ENCODE assay signal across 1 cellular context in the genomic region with DNA sequence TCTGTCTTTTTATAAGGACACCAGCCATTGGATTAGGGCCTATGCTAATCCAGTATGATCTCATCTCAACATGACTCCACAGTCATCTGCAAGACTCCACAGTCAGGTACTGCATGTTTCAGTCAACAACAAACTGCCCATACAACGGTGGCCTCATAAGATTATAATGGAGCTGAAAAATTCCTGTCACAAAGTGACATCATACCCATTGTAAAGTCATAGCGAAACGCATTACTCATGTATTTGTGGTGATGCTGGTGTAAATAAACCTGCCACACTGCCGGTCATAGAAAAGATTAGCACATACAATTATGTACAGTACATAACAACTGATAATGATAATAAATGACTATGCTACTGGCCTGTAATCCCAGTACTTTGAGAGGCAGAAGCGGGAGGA.
TF ChIP-seq lines count a peak whose summit lies in the region.

No MANE protein-coding gene starts in this region.

TF ChIP-seq in K562, 482 proteins besides CTCF, POLR2A, EP300 and RAD21 (continued from another document and continues in another):
- TF ChIP-seq, protein P1, sequence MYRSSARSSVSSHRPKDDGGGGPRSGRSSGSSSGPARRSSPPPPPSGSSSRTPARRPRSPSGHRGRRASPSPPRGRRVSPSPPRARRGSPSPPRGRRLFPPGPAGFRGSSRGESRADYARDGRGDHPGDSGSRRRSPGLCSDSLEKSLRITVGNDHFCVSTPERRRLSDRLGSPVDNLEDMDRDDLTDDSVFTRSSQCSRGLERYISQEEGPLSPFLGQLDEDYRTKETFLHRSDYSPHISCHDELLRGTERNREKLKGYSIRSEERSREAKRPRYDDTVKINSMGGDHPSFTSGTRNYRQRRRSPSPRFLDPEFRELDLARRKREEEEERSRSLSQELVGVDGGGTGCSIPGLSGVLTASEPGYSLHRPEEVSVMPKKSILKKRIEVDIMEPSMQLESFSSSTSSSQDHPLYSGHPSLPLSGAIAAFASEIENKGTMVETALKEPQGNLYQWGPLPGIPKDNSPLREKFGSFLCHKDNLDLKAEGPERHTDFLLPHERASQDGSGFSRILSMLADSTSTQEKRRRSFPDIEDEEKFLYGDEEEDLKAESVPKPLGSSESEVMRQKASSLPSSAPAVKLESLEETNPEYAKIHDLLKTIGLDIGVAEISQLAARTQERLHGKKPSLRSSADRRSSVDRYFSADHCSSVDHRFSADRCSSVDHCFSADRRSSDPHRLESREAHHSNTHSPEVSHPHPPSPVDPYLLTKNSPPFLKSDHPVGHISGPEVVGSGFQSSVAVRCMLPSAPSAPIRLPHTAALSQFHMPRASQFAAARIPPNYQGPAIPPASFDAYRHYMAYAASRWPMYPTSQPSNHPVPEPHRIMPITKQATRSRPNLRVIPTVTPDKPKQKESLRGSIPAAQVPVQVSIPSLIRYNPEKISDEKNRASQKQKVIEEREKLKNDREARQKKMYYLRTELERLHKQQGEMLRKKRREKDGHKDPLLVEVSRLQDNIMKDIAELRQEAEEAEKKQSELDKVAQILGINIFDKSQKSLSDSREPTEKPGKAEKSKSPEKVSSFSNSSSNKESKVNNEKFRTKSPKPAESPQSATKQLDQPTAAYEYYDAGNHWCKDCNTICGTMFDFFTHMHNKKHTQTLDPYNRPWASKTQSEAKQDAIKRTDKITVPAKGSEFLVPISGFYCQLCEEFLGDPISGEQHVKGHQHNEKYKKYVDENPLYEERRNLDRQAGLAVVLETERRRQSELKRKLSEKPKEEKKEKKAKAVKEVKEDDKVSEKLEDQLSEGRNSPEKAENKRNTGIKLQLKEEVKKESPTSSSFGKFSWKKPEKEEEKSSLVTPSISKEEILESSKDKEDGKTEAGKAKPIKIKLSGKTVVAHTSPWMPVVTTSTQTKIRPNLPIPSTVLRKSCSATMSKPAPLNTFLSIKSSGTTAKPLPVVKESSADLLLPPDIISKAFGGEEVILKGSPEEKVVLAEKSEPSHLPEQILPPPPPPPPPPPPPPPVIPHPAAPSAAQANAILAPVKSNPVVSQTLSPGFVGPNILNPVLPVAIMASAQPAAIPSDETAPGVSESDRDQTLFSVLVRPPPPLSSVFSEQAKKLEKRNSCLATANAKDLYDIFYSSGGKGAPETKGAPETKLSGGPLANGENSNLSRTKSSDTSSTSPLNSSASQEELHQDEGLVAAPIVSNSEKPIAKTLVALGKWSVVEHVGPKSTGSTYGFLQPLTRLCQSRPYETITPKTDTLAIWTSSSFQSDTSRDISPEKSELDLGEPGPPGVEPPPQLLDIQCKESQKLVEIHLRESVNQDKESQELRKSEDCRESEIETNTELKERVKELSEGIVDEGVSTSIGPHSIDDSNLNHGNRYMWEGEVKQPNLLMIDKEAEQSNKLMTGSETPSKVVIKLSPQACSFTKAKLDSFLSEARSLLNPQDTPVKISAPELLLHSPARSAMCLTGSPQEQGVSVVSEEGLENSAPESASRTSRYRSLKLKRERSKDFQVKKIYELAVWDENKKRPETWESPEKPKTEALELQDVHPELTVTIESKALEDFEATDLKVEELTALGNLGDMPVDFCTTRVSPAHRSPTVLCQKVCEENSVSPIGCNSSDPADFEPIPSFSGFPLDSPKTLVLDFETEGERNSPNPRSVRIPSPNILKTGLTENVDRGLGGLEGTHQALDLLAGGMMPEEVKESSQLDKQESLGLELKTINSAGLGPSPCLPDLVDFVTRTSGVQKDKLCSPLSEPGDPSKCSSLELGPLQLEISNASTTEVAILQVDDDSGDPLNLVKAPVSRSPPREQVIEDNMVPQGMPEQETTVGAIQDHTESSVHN (IDR thresholded peaks at IDR 0.05; ENCODE audit: borderline replicate concordance in 1 of 2, low read depth in 1 of 2) = peak in 1 of 2 experiments; percentile 72; a peak in 1 of 4 replicates
- TF ChIP-seq MEIS2 (IDR thresholded peaks at IDR 0.05; ENCODE audit: partially characterized antibody) (peak; percentile 78), ATF7 (IDR thresholded peaks at IDR 0.05) (peak; percentile 89), ZNF584 (CRISPR knock-in tag; IDR thresholded peaks at IDR 0.05; ENCODE audit: low read depth) (0 out of 2 replicates have a peak, but pooled peaks have one; percentile 44), PKNOX1 (IDR thresholded peaks at IDR 0.05) (peak; percentile 36; the same call in 1 of the 2 replicates), ZNF589 (CRISPR knock-in tag; IDR thresholded peaks at IDR 0.05; ENCODE audit: low read depth) (peak; percentile 34; the same call in 1 of the 2 replicates), KDM1A (IDR thresholded peaks at IDR 0.05) (peak in 1 of 2 experiments; percentile 25; a peak in 1 of 4 replicates), FOXJ2 (tag; IDR thresholded peaks at IDR 0.05) (peak; percentile 77), SMARCA4 (IDR thresholded peaks at IDR 0.05) (peak; percentile 42; the same call in 1 of the 2 replicates), ETV1 (tag; conservative IDR thresholded peaks at IDR 0.05; ENCODE audit: low read depth) (peak; percentile 44; the same call in 1 of the 2 replicates), ATF1 (CRISPR knock-in tag; IDR thresholded peaks at IDR 0.05) (no peak), ATF1 (tag; IDR thresholded peaks at IDR 0.05) (peak; percentile 80), MTA1 (IDR thresholded peaks at IDR 0.05; ENCODE audit: borderline replicate concordance) (no peak), MTA3 (IDR thresholded peaks at IDR 0.05; ENCODE audit: borderline replicate concordance) (0 out of 2 replicates have a peak, but pooled peaks have one; percentile 50), FOSL1 (tag; conservative IDR thresholded peaks at IDR 0.05) (peak; percentile 76), MED1 (CRISPR knock-in tag; IDR thresholded peaks at IDR 0.05; ENCODE audit: borderline replicate concordance) (0 out of 2 replicates have a peak, but pooled peaks have one; percentile 52), CREM (IDR thresholded peaks at IDR 0.05; ENCODE audit: low read depth) (peak; percentile 34; the same call in 1 of the 2 replicates), FOXK2 (conservative IDR thresholded peaks at IDR 0.05 in 1 of 2, IDR thresholded peaks at IDR 0.05 in 1 of 2; ENCODE audit: low read depth in 2 of 2) (0 out of 4 replicates have a peak, but pooled peaks of 1 of the 2 experiments have one; percentile 16), TCF3 (CRISPR knock-in tag; IDR thresholded peaks at IDR 0.05) (no peak; the same call in 1 of the 2 replicates), ZBTB11 (CRISPR knock-in tag; IDR thresholded peaks at IDR 0.05) (0 out of 6 replicates have a peak, but pooled peaks of 1 of the 3 experiments have one; percentile 15), JUND (IDR thresholded peaks at IDR 0.05; ENCODE audit: borderline replicate concordance, low read depth, low read length) (peak; percentile 54; the same call in 1 of the 2 replicates), JUND (tag; IDR thresholded peaks at IDR 0.05; ENCODE audit: borderline replicate concordance, low read depth, low read length) (peak; percentile 82), STAT6 (CRISPR knock-in tag; IDR thresholded peaks at IDR 0.05) (no peak), GTF2F1 (IDR thresholded peaks at IDR 0.05; ENCODE audit: low read depth, low read length) (no peak), CREB1 (IDR thresholded peaks at IDR 0.05) (peak; percentile 55; the same call in 1 of the 2 replicates), CREB1 (CRISPR knock-in tag; IDR thresholded peaks at IDR 0.05) (0 out of 2 replicates have a peak, but pooled peaks have one; percentile 46), HNRNPUL1 (IDR thresholded peaks at IDR 0.05; ENCODE audit: low read length) (no peak), JUN (IDR thresholded peaks at IDR 0.05; ENCODE audit: borderline replicate concordance, low read depth, low read length) (peak; percentile 66; the same call in 1 of the 2 replicates), JUN (CRISPR knock-in tag; IDR thresholded peaks at IDR 0.05; ENCODE audit: borderline replicate concordance) (no peak), TEAD2 (tag; IDR thresholded peaks at IDR 0.05) (peak; percentile 35; the same call in 1 of the 2 replicates), CEBPG (CRISPR knock-in tag; IDR thresholded peaks at IDR 0.05) (no peak), CEBPG (tag; conservative IDR thresholded peaks at IDR 0.05 in 1 of 2, IDR thresholded peaks at IDR 0.05 in 1 of 2) (peak; percentile 35 to 84; a peak in 3 of 4 replicates)
- TF ChIP-seq, protein P2, sequence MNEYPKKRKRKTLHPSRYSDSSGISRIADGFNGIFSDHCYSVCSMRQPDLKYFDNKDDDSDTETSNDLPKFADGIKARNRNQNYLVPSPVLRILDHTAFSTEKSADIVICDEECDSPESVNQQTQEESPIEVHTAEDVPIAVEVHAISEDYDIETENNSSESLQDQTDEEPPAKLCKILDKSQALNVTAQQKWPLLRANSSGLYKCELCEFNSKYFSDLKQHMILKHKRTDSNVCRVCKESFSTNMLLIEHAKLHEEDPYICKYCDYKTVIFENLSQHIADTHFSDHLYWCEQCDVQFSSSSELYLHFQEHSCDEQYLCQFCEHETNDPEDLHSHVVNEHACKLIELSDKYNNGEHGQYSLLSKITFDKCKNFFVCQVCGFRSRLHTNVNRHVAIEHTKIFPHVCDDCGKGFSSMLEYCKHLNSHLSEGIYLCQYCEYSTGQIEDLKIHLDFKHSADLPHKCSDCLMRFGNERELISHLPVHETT (CRISPR knock-in tag; conservative IDR thresholded peaks at IDR 0.05 in 1 of 2, IDR thresholded peaks at IDR 0.05 in 1 of 2) = 0 out of 4 replicates have a peak, but pooled peaks of 1 of the 2 experiments have one; percentile 45
- TF ChIP-seq, protein P3, sequence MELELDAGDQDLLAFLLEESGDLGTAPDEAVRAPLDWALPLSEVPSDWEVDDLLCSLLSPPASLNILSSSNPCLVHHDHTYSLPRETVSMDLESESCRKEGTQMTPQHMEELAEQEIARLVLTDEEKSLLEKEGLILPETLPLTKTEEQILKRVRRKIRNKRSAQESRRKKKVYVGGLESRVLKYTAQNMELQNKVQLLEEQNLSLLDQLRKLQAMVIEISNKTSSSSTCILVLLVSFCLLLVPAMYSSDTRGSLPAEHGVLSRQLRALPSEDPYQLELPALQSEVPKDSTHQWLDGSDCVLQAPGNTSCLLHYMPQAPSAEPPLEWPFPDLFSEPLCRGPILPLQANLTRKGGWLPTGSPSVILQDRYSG (tag; conservative IDR thresholded peaks at IDR 0.05; ENCODE audit: low read depth) = no peak
- TF ChIP-seq, protein P4, sequence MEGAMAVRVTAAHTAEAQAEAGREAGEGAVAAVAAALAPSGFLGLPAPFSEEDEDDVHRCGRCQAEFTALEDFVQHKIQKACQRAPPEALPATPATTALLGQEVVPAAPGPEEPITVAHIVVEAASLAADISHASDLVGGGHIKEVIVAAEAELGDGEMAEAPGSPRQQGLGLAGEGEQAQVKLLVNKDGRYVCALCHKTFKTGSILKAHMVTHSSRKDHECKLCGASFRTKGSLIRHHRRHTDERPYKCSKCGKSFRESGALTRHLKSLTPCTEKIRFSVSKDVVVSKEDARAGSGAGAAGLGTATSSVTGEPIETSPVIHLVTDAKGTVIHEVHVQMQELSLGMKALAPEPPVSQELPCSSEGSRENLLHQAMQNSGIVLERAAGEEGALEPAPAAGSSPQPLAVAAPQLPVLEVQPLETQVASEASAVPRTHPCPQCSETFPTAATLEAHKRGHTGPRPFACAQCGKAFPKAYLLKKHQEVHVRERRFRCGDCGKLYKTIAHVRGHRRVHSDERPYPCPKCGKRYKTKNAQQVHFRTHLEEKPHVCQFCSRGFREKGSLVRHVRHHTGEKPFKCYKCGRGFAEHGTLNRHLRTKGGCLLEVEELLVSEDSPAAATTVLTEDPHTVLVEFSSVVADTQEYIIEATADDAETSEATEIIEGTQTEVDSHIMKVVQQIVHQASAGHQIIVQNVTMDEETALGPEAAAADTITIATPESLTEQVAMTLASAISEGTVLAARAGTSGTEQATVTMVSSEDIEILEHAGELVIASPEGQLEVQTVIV (CRISPR knock-in tag; IDR thresholded peaks at IDR 0.05; ENCODE audit: borderline replicate concordance) = no peak
